Comparison of ENCODE assay signal across 26 cellular contexts in the genomic region with DNA sequence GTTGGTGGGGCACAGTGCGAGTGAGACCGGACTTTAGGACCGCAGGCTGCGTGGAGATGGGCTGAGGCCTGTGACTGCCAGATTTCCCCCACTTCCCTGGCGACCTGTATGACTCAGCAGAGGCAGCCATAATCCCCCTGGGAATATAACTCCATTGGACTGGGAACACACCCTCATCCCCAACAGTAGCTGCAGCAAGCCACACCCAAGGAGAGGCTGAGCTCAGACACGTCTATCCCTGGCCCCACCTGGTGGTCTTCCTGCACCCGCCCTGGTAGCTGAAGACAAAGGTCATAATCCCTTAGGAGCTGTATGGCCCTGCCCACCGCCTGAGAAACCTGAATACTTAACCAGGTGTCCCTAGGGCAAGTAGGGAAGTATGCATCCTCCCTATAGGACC. TPM values are rescaled to one million over a fixed set of nuclear protein-coding genes. Genes with fewer than 3 reads are reported as not detected.
A peak's percentile ranks its signal among the peaks of the same experiment; 100 is the strongest.
DNase-seq lines count a peak whose midpoint lies in the region; ATAC-seq and TF ChIP-seq lines count a peak whose summit lies in the region.
"Had no signal": no experiment of that assay in that cellular context is flagged by ENCODE, and none has a peak within 500 bp of the region (broad histone marks: within the 10 kb centered on the region; RNA-seq: fewer than 3 reads in every experiment).

No MANE protein-coding gene starts in this region.

- H2AFZ ChIP-seq in PC-3 (ENCODE audit: low read length) = no peak overlapping the region
- no peak overlapping the region for H2AFZ ChIP-seq in PC-9

- H3K4me3 Mint-ChIP-seq in HFFc6 = no peak overlapping the region
- H3K4me3 Mint-ChIP-seq: activated naive CD8-positive, alpha-beta T cell treated with anti-CD3 and anti-CD28 coated beads, Interleukin-2, amount 50 U/mL, for 24 hours; naive thymus-derived CD4-positive, alpha-beta T cell; stimulated activated memory B cell treated with anti-CD40 and anti-IgM and Interleukin-4, amounts not matched to agents 10 μg/mL and 1 μg/mL and 100 μg/mL, for 72 hours had no signal

- H3K9me3 ChIP-seq in PC-3 (ENCODE audit: low read length) = no peaks in the 10 kb centered on the region
- H3K9me3 ChIP-seq in PC-9 (ENCODE audit: insufficient read depth, low read depth) = no peaks in the 10 kb centered on the region
- no peaks in the 10 kb centered on the region for H3K9me3 ChIP-seq in psoas muscle
- H3K9me3 ChIP-seq: BLaER1, Peyer's patch, suprapubic skin had no signal

- H3K27ac Mint-ChIP-seq in HFFc6 = peak overlapping the region; percentile 48
- H3K27ac Mint-ChIP-seq: activated naive CD8-positive, alpha-beta T cell treated with anti-CD3 and anti-CD28 coated beads, Interleukin-2, amount 50 U/mL, for 24 hours; naive thymus-derived CD4-positive, alpha-beta T cell; stimulated activated memory B cell treated with anti-CD40 and anti-IgM and Interleukin-4, amounts not matched to agents 10 μg/mL and 1 μg/mL and 100 μg/mL, for 72 hours had no signal

- H3K4me1 Mint-ChIP-seq in HFFc6 (ENCODE audit: low read depth) = peaks cover 26% of the 10 kb centered on the region
- H3K4me1 Mint-ChIP-seq: naive thymus-derived CD4-positive, alpha-beta T cell; stimulated activated memory B cell treated with anti-CD40 and anti-IgM and Interleukin-4, amounts not matched to agents 10 μg/mL and 1 μg/mL and 100 μg/mL, for 72 hours had no signal

- H3K27ac ChIP-seq in PC-3 (ENCODE audit: low read length) (no peak overlapping the region), PC-9 (no peak overlapping the region), psoas muscle (no peak overlapping the region)
- H3K27ac ChIP-seq: BLaER1, Peyer's patch, suprapubic skin had no signal

- CTCF ChIA-PET in PC-3 (lab: Charles Lee) = no interaction called here
- CTCF ChIA-PET in PC-9 (lab: Charles Lee) = no interaction called here

- H3K36me3 ChIP-seq in PC-3 (ENCODE audit: low read depth, low read length) (no peaks in the 10 kb centered on the region), PC-9 (ENCODE audit: low read depth) (no peaks in the 10 kb centered on the region), psoas muscle (ENCODE audit: insufficient read depth in 1 of 2, low read depth in 1 of 2) (peaks cover 0 to 9% of the 10 kb centered on the region in 2 donors)
- H3K36me3 ChIP-seq: BLaER1 had no signal

- DNase-seq in A172 (ENCODE audit: low spot score) (peak; percentile 17), HFFc6 (no peak), NCI-H69 (lab: John Stamatoyannopoulos, UW) (peak; percentile 16), fibroblast of mammary gland (ENCODE audit: low read depth) (peak; percentile 12), PC-3 (no peak), PC-9 (no peak), psoas muscle (no peak), SW 1271 (lab: John Stamatoyannopoulos, UW) (no peak)
- DNase-seq: activated CD8-positive, alpha-beta memory T cell treated with anti-CD3 and anti-CD28 coated beads for 24 hours; activated gamma-delta T cell treated with Interleukin-2 at 50 U/mL for 16 hours; activated naive CD8-positive, alpha-beta T cell treated with anti-CD3 and anti-CD28 coated beads, Interleukin-2, amount 50 U/mL, for 24 hours; activated T-cell treated with anti-CD3 and anti-CD28 coated beads, Interleukin-2, amount 50 U/mL, for 1 hour; H7; Karpas-422; naive thymus-derived CD4-positive, alpha-beta T cell; NCI-H1694 treated with DMSO at 0.1 percent for 48 hours; Peyer's patch; retina; stimulated activated CD4-positive, alpha-beta T cell treated with anti-CD3 and anti-CD28 coated beads, Interleukin-4, amount 100 ng/mL, for 1 hour had no signal

- H3K4me1 ChIP-seq in PC-3 (ENCODE audit: insufficient read depth, low read length) (peaks cover 9% of the 10 kb centered on the region), PC-9 (replicated peaks; ENCODE audit: insufficient read depth) (peaks cover 9% of the 10 kb centered on the region), psoas muscle (no peaks in the 10 kb centered on the region)
- H3K4me1 ChIP-seq: BLaER1, Peyer's patch, suprapubic skin had no signal

- intact Hi-C loops in PC-3 (cut with micrococcal nuclease) = no loop called here
- intact Hi-C loops in PC-9 (cut with micrococcal nuclease; ENCODE audit: unreplicated experiment) = no loop called here
- intact Hi-C loops in psoas muscle (cut with DNase I) = no loop called here

- no TSS peak for BruUV-seq in PC-3 (replicated peaks; lab: Mats Ljungman, UMichigan)
- BruUV-seq in PC-9 (replicated peaks; lab: Mats Ljungman, UMichigan) = no TSS peak

- H3K9me2 ChIP-seq in PC-3 (replicated peaks; ENCODE audit: low read length) (no peaks in the 10 kb centered on the region), PC-9 (ENCODE audit: insufficient read depth) (no peaks in the 10 kb centered on the region)

- no peak for ATAC-seq in PC-3
- ATAC-seq in psoas muscle = no peak
- ATAC-seq: activated naive CD8-positive, alpha-beta T cell treated with anti-CD3 and anti-CD28 coated beads, Interleukin-2, amount 50 U/mL, for 24 hours; naive thymus-derived CD4-positive, alpha-beta T cell; stimulated activated memory B cell treated with anti-CD40 and anti-IgM and Interleukin-4, amounts not matched to agents 10 μg/mL and 1 μg/mL and 100 μg/mL, for 72 hours had no signal

- H3K4me3 ChIP-seq in fibroblast of mammary gland (ENCODE audit: control insufficient read depth, low read depth, low read length) = no peak overlapping the region
- H3K4me3 ChIP-seq in PC-3 (ENCODE audit: low read length) = no peak overlapping the region
- no peak overlapping the region for H3K4me3 ChIP-seq in PC-9
- H3K4me3 ChIP-seq in psoas muscle = no peak overlapping the region
- H3K4me3 ChIP-seq: BLaER1, Peyer's patch, suprapubic skin had no signal

- H3K9ac ChIP-seq in PC-3 (ENCODE audit: low read length) = no peak overlapping the region
- H3K9ac ChIP-seq: BLaER1 had no signal

- H3K79me2 ChIP-seq in PC-3 (ENCODE audit: low read length) = no peaks in the 10 kb centered on the region
- H3K79me2 ChIP-seq in PC-9 (ENCODE audit: low read depth) = no peaks in the 10 kb centered on the region

- H4K20me1 ChIP-seq in PC-3 (ENCODE audit: low read length) (no peaks in the 10 kb centered on the region), PC-9 (ENCODE audit: insufficient read depth) (no peaks in the 10 kb centered on the region)
- H4K20me1 ChIP-seq: BLaER1 had no signal

- no peaks in the 10 kb centered on the region for H3K9me3 Mint-ChIP-seq in HFFc6
- H3K9me3 Mint-ChIP-seq: activated naive CD8-positive, alpha-beta T cell treated with anti-CD3 and anti-CD28 coated beads, Interleukin-2, amount 50 U/mL, for 24 hours had no signal

- TF ChIP-seq CTCF in HFFc6 (IDR thresholded peaks at IDR 0.05) (no peak), fibroblast of mammary gland (conservative IDR thresholded peaks at IDR 0.05; ENCODE audit: control insufficient read depth, insufficient read depth, low read depth, low read length) (no peak), PC-3 (conservative IDR thresholded peaks at IDR 0.05; ENCODE audit: low read depth, low read length) (no peak), PC-9 (conservative IDR thresholded peaks at IDR 0.05) (no peak), psoas muscle (IDR thresholded peaks at IDR 0.05) (no peak)

- POLR2A ChIA-PET in PC-3 (lab: Charles Lee; ENCODE audit: unreplicated experiment) = no interaction called here
- POLR2A ChIA-PET in PC-9 (lab: Charles Lee; ENCODE audit: unreplicated experiment) = interaction anchor here (0.6 kb wide), 1 partner anchor 973 kb away, joined by 3 read pairs; no protein-coding TSS in a partner anchor

- H3F3A ChIP-seq in PC-3 (ENCODE audit: low read length, unreplicated experiment) (no peaks in the 10 kb centered on the region), PC-9 (ENCODE audit: insufficient read depth, low read depth) (peaks cover 14% of the 10 kb centered on the region)

- H3K27me3 Mint-ChIP-seq in HFFc6 (ENCODE audit: insufficient read depth) = no peaks in the 10 kb centered on the region; the same call in 1 of the 2 replicates

- H3K36me3 Mint-ChIP-seq in HFFc6 (ENCODE audit: low read depth) = peaks cover 12% of the 10 kb centered on the region; the same call in 1 of the 2 replicates
- H3K36me3 Mint-ChIP-seq: stimulated activated memory B cell treated with anti-CD40 and anti-IgM and Interleukin-4, amounts not matched to agents 10 μg/mL and 1 μg/mL and 100 μg/mL, for 72 hours had no signal

- H3K27me3 ChIP-seq in PC-3 (ENCODE audit: low read length) (no peaks in the 10 kb centered on the region), PC-9 (ENCODE audit: insufficient read depth, low read depth) (no peaks in the 10 kb centered on the region), psoas muscle (ENCODE audit: insufficient read depth in 3 of 3, low read length in 2 of 3) (no peaks in the 10 kb centered on the region)
- H3K27me3 ChIP-seq: BLaER1, Peyer's patch, suprapubic skin had no signal

- 81 to 88% (median 84%) methylated on average over 8 of the region's 8 CpGs for WGBS in psoas muscle, 3 donors

- H3K4me2 ChIP-seq in PC-3 (ENCODE audit: low read length) (no peak overlapping the region), PC-9 (no peak overlapping the region)
- H3K4me2 ChIP-seq: BLaER1 had no signal

RNA-seq across cellular contexts. Expression of a gene that starts 42.6 kb away (rescaled TPM):
- total RNA-seq in A172 (2014; rRNA removed; shearing (Covaris generic)) = 10.7 and 14.4 TPM in 2 replicates
- total RNA-seq in HFFc6 (2021; fragmentation: NEBNext Ultra II Directional; extraction: Animal tissue kit (Norgen Biotek cat#: 25700)) = 10 to 100 TPM in 1 of 6 experiments, 1 to 10 TPM in 5; 6.1 to 10.8 (median 8.8) TPM
- 3.8 and 4.9 TPM in 2 replicates for total RNA-seq in PC-3 (2014; rRNA removed)
- 2.3 and 6.1 TPM in 2 replicates for total RNA-seq in PC-9 (2021)
- 1 to 10 TPM; 1.0 to 3.0 (median 1.5) TPM for total RNA-seq in psoas muscle
- under 1 TPM; 0.22 to 0.73 (median 0.53) TPM for polyA plus RNA-seq in psoas muscle
- polyA plus RNA-seq: naive thymus-derived CD4-positive, alpha-beta T cell had no signal

RNA-seq across cellular contexts. Expression of a gene that starts 59.4 kb away (rescaled TPM):
- not detected in 2 replicates for total RNA-seq in A172 (2014; rRNA removed; shearing (Covaris generic))
- total RNA-seq in HFFc6 (2021; fragmentation: NEBNext Ultra II Directional; extraction: Animal tissue kit (Norgen Biotek cat#: 25700)) = not detected
- not detected in 2 replicates for total RNA-seq in PC-3 (2014; rRNA removed)
- total RNA-seq in PC-9 (2021) = not detected in 2 replicates
- total RNA-seq in psoas muscle = not detected
- not detected for polyA plus RNA-seq in psoas muscle
- total RNA-seq: cerebellum; H7; naive thymus-derived CD4-positive, alpha-beta T cell; NCI-H460; omental fat pad; Peyer's patch; suprapubic skin; urinary bladder had no signal
- polyA plus RNA-seq: naive thymus-derived CD4-positive, alpha-beta T cell; urinary bladder had no signal

Comparison
In these comparisons a context has a peak if more than half of its experiments do, and no peak if none do; other contexts are left out.
1. DNase-seq: peak in A172 (single experiment), NCI-H69 (single experiment) and fibroblast of mammary gland (single experiment); none in HFFc6 (single experiment), PC-3 (single experiment), PC-9 (0 of 2), psoas muscle (0 of 2) and SW 1271 (0 of 2).